18 cellular contexts compared by ENCODE assay signal in the genomic region with DNA sequence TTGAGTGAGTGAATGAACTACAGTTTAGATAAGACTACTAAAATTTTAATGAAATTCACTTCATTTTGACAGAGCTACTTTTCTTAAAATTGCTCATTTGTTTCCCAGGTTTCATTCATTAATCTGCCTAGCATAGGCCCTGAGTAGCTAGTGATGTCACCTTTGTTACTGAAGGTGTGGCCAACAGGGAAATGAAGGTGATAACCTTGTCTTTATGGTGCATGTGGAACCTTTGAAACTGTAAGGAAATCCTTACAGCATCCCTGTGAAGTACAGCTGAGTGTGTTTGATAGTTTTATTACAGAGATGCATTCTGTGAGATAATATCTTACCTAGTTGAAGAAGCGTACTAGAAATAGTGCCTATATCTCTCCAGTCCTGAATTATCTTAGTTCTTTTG.
A peak's percentile ranks its signal among the peaks of the same experiment; 100 is the strongest.
DNase-seq lines count a peak whose midpoint lies in the region; ATAC-seq and TF ChIP-seq lines count a peak whose summit lies in the region.
"Had no signal": no experiment of that assay in that cellular context is flagged by ENCODE, and none has a peak within 500 bp of the region (broad histone marks: within the 10 kb centered on the region; RNA-seq: fewer than 3 reads in every experiment).

No MANE protein-coding gene starts in this region.

- ATAC-seq in CD4-positive, alpha-beta T cell (ENCODE audit: poor library complexity) = peak; percentile 22
- ATAC-seq in HG03095 (IDR thresholded peaks at IDR 0.05; ENCODE audit: unreplicated experiment) = no peak
- no peak for ATAC-seq in activated naive CD8-positive, alpha-beta T cell treated with anti-CD3 and anti-CD28 coated beads, Interleukin-2, amount 50 U/mL, for 24 hours
- ATAC-seq: activated CD4-positive, CD25-positive, alpha-beta regulatory T cell treated with anti-CD3 and anti-CD28 coated beads, Interleukin-2, amount 50 U/mL, for 24 hours; stimulated activated naive CD8-positive, alpha-beta T cell treated with anti-CD3 and anti-CD28 coated beads, Interleukin-15, Interleukin-2, amounts not matched to agents 100 U/mL and 50 U/mL, for 24 hours had no signal

- no peaks in the 10 kb centered on the region for H3K9me3 ChIP-seq in CD4-positive, alpha-beta T cell (ENCODE audit: control insufficient read depth, low read length)
- H3K9me3 ChIP-seq in duodenal mucosa (ENCODE audit: control insufficient read depth in 1 of 2, low read length in 2 of 2) = no peaks in the 10 kb centered on the region
- no peaks in the 10 kb centered on the region for H3K9me3 ChIP-seq in OCI-LY7 (ENCODE audit: low read length)
- H3K9me3 ChIP-seq: HAP-1 had no signal

- no peaks in the 10 kb centered on the region for H3K9me2 ChIP-seq in OCI-LY7 (ENCODE audit: insufficient read depth, low read length)

- TF ChIP-seq CTCF in CD4-positive, alpha-beta T cell (IDR thresholded peaks at IDR 0.05) = no peak
- no peak for TF ChIP-seq CTCF in nephron (IDR thresholded peaks at IDR 0.05; ENCODE audit: unreplicated experiment in 3 of 3)
- no peak for TF ChIP-seq CTCF in OCI-LY7 (conservative IDR thresholded peaks at IDR 0.05; ENCODE audit: low read length)

- no peak overlapping the region for H3K27ac ChIP-seq in CD4-positive, alpha-beta T cell (ENCODE audit: low read depth, low read length)
- H3K27ac ChIP-seq in duodenal mucosa (ENCODE audit: low read depth, low read length) (peak overlapping the region; percentile 40), OCI-LY7 (ENCODE audit: low read depth, low read length, poor library complexity, severe bottlenecking) (no peak overlapping the region)
- H3K27ac ChIP-seq: HL-60 had no signal

- POLR2A ChIA-PET in CD4-positive, alpha-beta T cell (lab: Charles Lee) = interaction anchor here (0.6 kb wide), 1 partner anchor 239 kb away, joined by 3 read pairs; no protein-coding TSS in a partner anchor
- POLR2A ChIA-PET in OCI-LY7 (lab: Charles Lee) = interaction anchor here (0.8 kb wide), 1 partner anchor 40 kb away, joined by 4 read pairs; no protein-coding TSS in a partner anchor

- H4K20me1 ChIP-seq in OCI-LY7 (ENCODE audit: insufficient read depth, low read length) = peaks cover 47% of the 10 kb centered on the region

- no peak overlapping the region for H3K4me3 Mint-ChIP-seq in CD4-positive, alpha-beta T cell
- H3K4me3 Mint-ChIP-seq in nephron = no peak overlapping the region
- no peak overlapping the region for H3K4me3 Mint-ChIP-seq in activated naive CD8-positive, alpha-beta T cell treated with anti-CD3 and anti-CD28 coated beads, Interleukin-2, amount 50 U/mL, for 24 hours

- H3K27ac Mint-ChIP-seq in CD4-positive, alpha-beta T cell = no peak overlapping the region
- peak overlapping the region; percentile 45 to 95 (median 70) for H3K27ac Mint-ChIP-seq in nephron
- H3K27ac Mint-ChIP-seq in activated naive CD8-positive, alpha-beta T cell treated with anti-CD3 and anti-CD28 coated beads, Interleukin-2, amount 50 U/mL, for 24 hours = no peak overlapping the region

- CTCF ChIA-PET in CD4-positive, alpha-beta T cell (lab: Charles Lee) = no interaction called here
- CTCF ChIA-PET in OCI-LY7 (lab: Charles Lee; ENCODE audit: unreplicated experiment) = no interaction called here

- no TSS peak for BruUV-seq in OCI-LY7 (replicated peaks; lab: Mats Ljungman, UMichigan)

- no peaks in the 10 kb centered on the region for H3K36me3 ChIP-seq in duodenal mucosa (ENCODE audit: control insufficient read depth in 1 of 2, insufficient read depth in 2 of 2, low read length in 2 of 2)
- peaks cover 42% of the 10 kb centered on the region; the same call in 1 of the 2 replicates for H3K36me3 ChIP-seq in OCI-LY7 (ENCODE audit: insufficient read depth, low read length)
- H3K36me3 ChIP-seq: HAP-1 had no signal

- no peak overlapping the region for H3K4me2 ChIP-seq in OCI-LY7 (ENCODE audit: low read length)

- no peak overlapping the region for H2AFZ ChIP-seq in OCI-LY7 (ENCODE audit: low read length)

- H3K9ac ChIP-seq in duodenal mucosa (ENCODE audit: low read depth in 1 of 2, low read length in 2 of 2) = no peak overlapping the region

- H3K4me3 ChIP-seq in duodenal mucosa (ENCODE audit: low read depth in 1 of 2, low read length in 2 of 2) (no peak overlapping the region), OCI-LY7 (ENCODE audit: low read depth, low read length, poor library complexity, severe bottlenecking) (no peak overlapping the region)
- H3K4me3 ChIP-seq: HAP-1 had no signal

- peaks cover 79% of the 10 kb centered on the region for H3K79me2 ChIP-seq in OCI-LY7 (ENCODE audit: insufficient read depth, low read depth, low read length)

- H3K4me1 ChIP-seq in duodenal mucosa (ENCODE audit: control insufficient read depth in 1 of 2, insufficient read depth in 2 of 2, low read length in 2 of 2) (peaks cover 36 to 48% of the 10 kb centered on the region in 2 donors), OCI-LY7 (ENCODE audit: insufficient read depth, low read length, poor library complexity, severe bottlenecking) (peaks cover 34% of the 10 kb centered on the region)

- no peaks in the 10 kb centered on the region for H3K9me3 Mint-ChIP-seq in CD4-positive, alpha-beta T cell
- H3K9me3 Mint-ChIP-seq in nephron = no peaks in the 10 kb centered on the region
- H3K9me3 Mint-ChIP-seq in activated naive CD8-positive, alpha-beta T cell treated with anti-CD3 and anti-CD28 coated beads, Interleukin-2, amount 50 U/mL, for 24 hours = no peaks in the 10 kb centered on the region

- intact Hi-C loops in CD4-positive, alpha-beta T cell (cut with DNase I, micrococcal nuclease) = no loop called here
- intact Hi-C loops in OCI-LY7 (cut with micrococcal nuclease; ENCODE audit: unreplicated experiment) = no loop called here

- H3K4me1 Mint-ChIP-seq in CD4-positive, alpha-beta T cell (ENCODE audit: low read depth) = peaks cover 84% of the 10 kb centered on the region
- H3K4me1 Mint-ChIP-seq in nephron = peaks cover 77% of the 10 kb centered on the region
- H3K4me1 Mint-ChIP-seq in activated naive CD8-positive, alpha-beta T cell treated with anti-CD3 and anti-CD28 coated beads, Interleukin-2, amount 50 U/mL, for 24 hours = peaks cover 77% of the 10 kb centered on the region

- no peaks in the 10 kb centered on the region for H3K27me3 Mint-ChIP-seq in CD4-positive, alpha-beta T cell
- no peaks in the 10 kb centered on the region for H3K27me3 Mint-ChIP-seq in nephron (ENCODE audit: low read depth)
- H3K27me3 Mint-ChIP-seq in activated naive CD8-positive, alpha-beta T cell treated with anti-CD3 and anti-CD28 coated beads, Interleukin-2, amount 50 U/mL, for 24 hours = no peaks in the 10 kb centered on the region

- H3K36me3 Mint-ChIP-seq in CD4-positive, alpha-beta T cell (ENCODE audit: low read depth) = peaks cover 4% of the 10 kb centered on the region
- H3K36me3 Mint-ChIP-seq in nephron (ENCODE audit: low read depth) = no peaks in the 10 kb centered on the region
- peaks cover 3% of the 10 kb centered on the region for H3K36me3 Mint-ChIP-seq in activated naive CD8-positive, alpha-beta T cell treated with anti-CD3 and anti-CD28 coated beads, Interleukin-2, amount 50 U/mL, for 24 hours (ENCODE audit: low read depth)

- H3K27me3 ChIP-seq in CD4-positive, alpha-beta T cell (ENCODE audit: control insufficient read depth, insufficient read depth, low read length) = no peaks in the 10 kb centered on the region
- H3K27me3 ChIP-seq in duodenal mucosa (ENCODE audit: control insufficient read depth in 1 of 2, insufficient read depth in 2 of 2, low read length in 2 of 2) = no peaks in the 10 kb centered on the region

- no peak for DNase-seq in CD4-positive, alpha-beta T cell
- peak; percentile 47 for DNase-seq in HT-29 (ENCODE audit: low spot score)
- no peak for DNase-seq in OCI-LY7 (ENCODE audit: low spot score)
- DNase-seq in activated naive CD8-positive, alpha-beta T cell treated with anti-CD3 and anti-CD28 coated beads, Interleukin-2, amount 50 U/mL, for 24 hours = no peak
- DNase-seq: COR-L47; MV-4-11; NCI-H187; NCI-H446; occipital lobe; right cardiac atrium; stimulated activated naive CD8-positive, alpha-beta T cell treated with anti-CD3 and anti-CD28 coated beads, Interleukin-15, Interleukin-2, amounts not matched to agents 100 U/mL and 50 U/mL, for 24 hours; T-helper 9 cell had no signal

Comparison
In these comparisons a context has a peak if more than half of its experiments do, and no peak if none do; other contexts are left out.
1. H3K27ac Mint-ChIP-seq: peak in nephron (3 of 3); none in CD4-positive, alpha-beta T cell (single experiment) and activated naive CD8-positive, alpha-beta T cell treated with anti-CD3 and anti-CD28 coated beads, Interleukin-2, amount 50 U/mL, for 24 hours (single experiment).